24 cellular contexts compared by ENCODE assay signal in genomic region chr12:104378427-104378826, GRCh38.
"Had no signal": no experiment of that assay in that cellular context is flagged by ENCODE, and none has a peak within 500 bp of the region (broad histone marks: within the 10 kb centered on the region; RNA-seq: fewer than 3 reads in every experiment).

No MANE protein-coding gene starts in this region.

- ATAC-seq: foreskin keratinocyte, gastroesophageal sphincter, heart left ventricle, left lung, left ventricle myocardium superior, lower lobe of right lung, mucosa of descending colon had no signal

- H3K79me2 ChIP-seq: hepatocyte had no signal

- DNase-seq: dermis blood vessel endothelial cell; dorsolateral prefrontal cortex; effector CD4-positive, alpha-beta T cell; effector memory CD4-positive, alpha-beta T cell; foreskin keratinocyte; heart left ventricle; hypothalamus; immature natural killer cell; islet precursor cell; kidney; kidney glomerular epithelial cell; left lung; left ventricle myocardium superior; lower lobe of right lung; mesenchymal stem cell; mucosa of descending colon; naive B cell had no signal

- H2AFZ ChIP-seq: hepatocyte had no signal

- H3K4me2 ChIP-seq: hepatocyte had no signal

- FAIRE-seq: colon, endothelial cell of umbilical vein, frontal cortex, kidney had no signal

- H3K4me3 ChIP-seq: coronary artery, dorsolateral prefrontal cortex, esophagus muscularis mucosa, gastroesophageal sphincter, heart left ventricle, hepatocyte, left lung, lower lobe of right lung, mucosa of descending colon had no signal

- H3K27ac ChIP-seq: coronary artery, dorsolateral prefrontal cortex, esophagus muscularis mucosa, foreskin keratinocyte, gastroesophageal sphincter, heart left ventricle, hepatocyte, left lung, lower lobe of right lung had no signal

- H3K27me3 ChIP-seq: esophagus muscularis mucosa, foreskin keratinocyte, gastroesophageal sphincter, heart left ventricle, hepatocyte, left lung had no signal

- H3K9me3 ChIP-seq: esophagus muscularis mucosa, left lung, lower lobe of right lung, mucosa of descending colon had no signal

- H3K36me3 ChIP-seq: esophagus muscularis mucosa, gastroesophageal sphincter, heart left ventricle, left lung, lower lobe of right lung had no signal
